Comparison of ENCODE assay signal across 11 cellular contexts in genomic region chr2:127175821-127176354, GRCh38. TPM values are rescaled to one million over a fixed set of nuclear protein-coding genes. Genes with fewer than 3 reads are reported as not detected.
DNase-seq lines count a peak whose midpoint lies in the region; ATAC-seq and TF ChIP-seq lines count a peak whose summit lies in the region.
"Had no signal": no experiment of that assay in that cellular context is flagged by ENCODE, and none has a peak within 500 bp of the region (broad histone marks: within the 10 kb centered on the region; RNA-seq: fewer than 3 reads in every experiment).

No MANE protein-coding gene starts in this region.

- DNase-seq in AG04450 (ENCODE audit: low read depth, low spot score) (no peak), SJSA1 (ENCODE audit: low read depth in 1 of 2, low spot score in 2 of 2) (peak in 1 of 2 experiments; percentile 54), left ventricle myocardium inferior (no peak), posterior vena cava (ENCODE audit: low spot score) (peak; percentile 50), amniotic stem cell (lab: John Stamatoyannopoulos, UW) (no peak)
- DNase-seq in activated T-cell treated with anti-CD3 and anti-CD28 coated beads, Interleukin-2, amount 50 U/mL, for 1 hour, result no peak
- DNase-seq: KG1, NCI-H345, SW 1271 had no signal

- H3K27ac ChIP-seq in AG04450 (ENCODE audit: low read depth, low read length), result peak overlapping the region; percentile 85
- peak overlapping the region; percentile 57 for H3K27ac ChIP-seq in SJSA1
- peak overlapping the region; percentile 33 for H3K27ac ChIP-seq in left ventricle myocardium inferior (replicated peaks)

- no peaks in the 10 kb centered on the region for H3K36me3 ChIP-seq in SJSA1
- no peaks in the 10 kb centered on the region for H3K36me3 ChIP-seq in left ventricle myocardium inferior

- CTCF ChIA-PET in AG04450 (lab: Charles Lee), result interaction anchor here (0.7 to 1.4 kb wide), 2 partner anchors 108 to 146 kb away, joined by 3 to 8 read pairs; no protein-coding TSS in a partner anchor

- H3K4me3 ChIP-seq in AG04450 (ENCODE audit: low read depth, low read length) (no peak overlapping the region), SJSA1 (no peak overlapping the region), left ventricle myocardium inferior (no peak overlapping the region)

- H3K27me3 ChIP-seq in AG04450 (ENCODE audit: control insufficient read depth, insufficient read depth, low read length) (no peaks in the 10 kb centered on the region), SJSA1 (replicated peaks) (no peaks in the 10 kb centered on the region), left ventricle myocardium inferior (ENCODE audit: low read depth) (peaks cover 25% of the 10 kb centered on the region)

- intact Hi-C loops in left ventricle myocardium inferior (cut with micrococcal nuclease), result no loop called here
- intact Hi-C loops in posterior vena cava (cut with DNase I), result loop anchor here in 1 of 2 donors (10.0 kb wide), 1 partner anchor 71 kb away; the partner anchor contains the start of gene BIN1

- POLR2A ChIA-PET in AG04450 (lab: Yijun Ruan, JAX), result interaction anchor here (0.6 to 1.4 kb wide), 3 partner anchors 13 to 116 kb away, joined by 3 to 5 read pairs (median 5); no protein-coding TSS in a partner anchor

- peaks cover 20% of the 10 kb centered on the region for H3K4me1 ChIP-seq in SJSA1 (replicated peaks)
- peaks cover 30% of the 10 kb centered on the region for H3K4me1 ChIP-seq in left ventricle myocardium inferior

- ATAC-seq in GM21367 (IDR thresholded peaks at IDR 0.05; ENCODE audit: unreplicated experiment), result no peak
- no peak for ATAC-seq in GM19463 (IDR thresholded peaks at IDR 0.05; ENCODE audit: unreplicated experiment)

- H3K9me3 ChIP-seq in AG04450 (ENCODE audit: control insufficient read depth, insufficient read depth, low read length), result no peaks in the 10 kb centered on the region; the same call in 1 of the 2 replicates
- H3K9me3 ChIP-seq in SJSA1 (replicated peaks), result no peaks in the 10 kb centered on the region
- peaks cover 21% of the 10 kb centered on the region for H3K9me3 ChIP-seq in left ventricle myocardium inferior (replicated peaks)

- no peak for TF ChIP-seq CTCF in AG04450 (IDR thresholded peaks at IDR 0.05; ENCODE audit: low read depth, low read length)
- no peak for TF ChIP-seq CTCF in left ventricle myocardium inferior (IDR thresholded peaks at IDR 0.05; ENCODE audit: borderline replicate concordance)

RNA-seq across cellular contexts. Expression of gene CYP27C1, which starts 44.2 kb away (rescaled TPM):
- polyA plus RNA-seq in AG04450 (2011; rRNA removed), result not detected in 2 replicates
- not detected in 2 replicates for polyA minus RNA-seq in AG04450 (2011; rRNA and poly(A)+ RNA removed)
- 0.63 and 2.7 TPM in 2 replicates for total RNA-seq in SJSA1 (2014; rRNA removed; shearing (Covaris generic))
- total RNA-seq in left ventricle myocardium inferior, result 0.11 TPM
- under 1 TPM; 0.29 to 0.88 TPM for total RNA-seq in posterior vena cava

Comparison
In these comparisons a context has a peak if more than half of its experiments do, and no peak if none do; other contexts are left out.
1. H3K27ac ChIP-seq: peak in every context shown above with its lines; median percentile 85 in AG04450; 57 in SJSA1; 33 in left ventricle myocardium inferior.